In the genomic region with DNA sequence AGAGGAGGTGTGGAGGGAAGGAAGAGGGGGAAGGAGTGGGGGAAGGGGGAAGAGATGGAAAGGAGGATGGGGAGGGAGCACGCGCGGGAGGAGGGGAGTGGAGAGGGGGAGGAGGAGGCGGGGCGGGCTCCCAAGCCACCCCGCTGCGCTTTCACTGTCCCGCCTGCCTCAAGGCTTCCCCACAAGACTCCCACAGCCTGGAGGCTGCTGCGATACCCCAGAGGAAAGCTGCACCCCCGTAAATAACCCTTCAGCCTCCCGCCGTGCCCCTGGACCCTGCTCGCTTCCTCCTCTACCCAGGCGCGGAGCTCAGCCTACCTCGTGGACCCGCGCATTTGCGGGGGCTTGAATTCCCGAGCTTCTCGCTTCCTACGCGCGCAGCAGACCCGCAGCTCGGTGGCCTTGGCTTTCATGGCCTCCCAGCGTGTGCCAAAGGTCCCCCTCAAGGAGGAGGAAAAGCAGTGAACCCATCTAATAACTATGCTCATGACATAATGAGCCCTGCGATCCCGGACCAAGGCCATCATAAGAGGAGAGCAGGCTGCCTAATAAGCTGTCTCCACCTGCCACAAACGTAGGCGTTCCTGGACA, we compare ENCODE assay signal across 8 cellular contexts. TPM values are rescaled to one million over a fixed set of nuclear protein-coding genes. Genes with fewer than 3 reads are reported as not detected.
A peak's percentile ranks its signal among the peaks of the same experiment; 100 is the strongest.
DNase-seq lines count a peak whose midpoint lies in the region; ATAC-seq and TF ChIP-seq lines count a peak whose summit lies in the region.

A gene (minus strand): TSS at position 547 of the 591 bp plus-strand sequence. CDS start 23 bp downstream, at position 524.

- H3K4me3 Mint-ChIP-seq in effector memory CD8-positive, alpha-beta T cell: peak within 1 kb of the TSS; percentile 72 to 89

- peaks cover 19 to 36% of the 10 kb centered on the region in 2 donors for H3K27me3 Mint-ChIP-seq in effector memory CD8-positive, alpha-beta T cell

- no peaks in the 10 kb centered on the region for H3K36me3 Mint-ChIP-seq in effector memory CD8-positive, alpha-beta T cell (ENCODE audit: insufficient read depth)

- H3K36me3 ChIP-seq in lower lobe of right lung (no peaks in the 10 kb centered on the region), stomach smooth muscle (ENCODE audit: control insufficient read depth in 2 of 2, insufficient read depth in 2 of 2, low read length in 2 of 2) (no peaks in the 10 kb centered on the region)

- peak; percentile 46 for ATAC-seq in GM21381 (IDR thresholded peaks at IDR 0.05; ENCODE audit: unreplicated experiment)
- peak; percentile 49 for ATAC-seq in effector memory CD8-positive, alpha-beta T cell (replicated peaks)
- ATAC-seq in lower lobe of right lung: peak; percentile 68 to 78
- ATAC-seq in GM19328 (IDR thresholded peaks at IDR 0.05; ENCODE audit: unreplicated experiment): no peak
- ATAC-seq in HG03045 (IDR thresholded peaks at IDR 0.05; ENCODE audit: unreplicated experiment): no peak

- no peaks in the 10 kb centered on the region for H3K4me1 ChIP-seq in lower lobe of right lung
- H3K4me1 ChIP-seq in stomach smooth muscle (ENCODE audit: control insufficient read depth, insufficient read depth, low read length): peaks cover 7% of the 10 kb centered on the region

- H3K27ac Mint-ChIP-seq in effector memory CD8-positive, alpha-beta T cell: peak within 1 kb of the TSS in 1 of 2 donors; percentile 83

- peaks cover 6 to 15% of the 10 kb centered on the region in 2 donors for H3K4me1 Mint-ChIP-seq in effector memory CD8-positive, alpha-beta T cell (ENCODE audit: low read depth in 2 of 2)

- H3K27ac ChIP-seq in lower lobe of right lung: peak within 1 kb of the TSS; percentile 72
- H3K27ac ChIP-seq in stomach smooth muscle (ENCODE audit: low read length): no peak within 1 kb of the TSS

- peaks cover 10% of the 10 kb centered on the region for H3K27me3 ChIP-seq in lower lobe of right lung (ENCODE audit: low read depth)
- peaks cover 10 to 12% of the 10 kb centered on the region in 2 donors for H3K27me3 ChIP-seq in stomach smooth muscle (ENCODE audit: control insufficient read depth in 1 of 2, insufficient read depth in 2 of 2, low read length in 2 of 2)

- H3K4me3 ChIP-seq in lower lobe of right lung: peak within 1 kb of the TSS; percentile 59
- peak within 1 kb of the TSS; percentile 73 to 76 for H3K4me3 ChIP-seq in stomach smooth muscle (ENCODE audit: low read length in 2 of 2)

- intact Hi-C loops in lower lobe of right lung (cut with DNase I): no loop called here

- H3K9ac ChIP-seq in stomach smooth muscle (ENCODE audit: low read length in 2 of 2): peak within 1 kb of the TSS in 1 of 2 donors; percentile 33

- no peak for TF ChIP-seq CTCF in lower lobe of right lung (IDR thresholded peaks at IDR 0.05)

- H3K9me3 ChIP-seq in lower lobe of right lung: no peaks in the 10 kb centered on the region
- no peaks in the 10 kb centered on the region for H3K9me3 ChIP-seq in stomach smooth muscle (ENCODE audit: control insufficient read depth in 2 of 2, low read length in 2 of 2)

- H3K9me3 Mint-ChIP-seq in effector memory CD8-positive, alpha-beta T cell: no peaks in the 10 kb centered on the region

- DNase-seq in AG08396 (ENCODE audit: low spot score) (peak; percentile 13), T-helper 9 cell (peak; percentile 12), lower lobe of right lung (peak; percentile 59)
- no peak for DNase-seq in effector memory CD8-positive, alpha-beta T cell

RNA-seq across cellular contexts. Expression of the gene that starts here (rescaled TPM):
- total RNA-seq in lower lobe of right lung: 1.2 TPM

Comparison
In these comparisons a context has a peak if more than half of its experiments do, and no peak if none do; other contexts are left out.
1. DNase-seq: peak in AG08396 (single experiment), T-helper 9 cell (single experiment) and lower lobe of right lung (single experiment); none in effector memory CD8-positive, alpha-beta T cell (0 of 3).
2. ATAC-seq: peak in GM21381 (single experiment), effector memory CD8-positive, alpha-beta T cell (single experiment) and lower lobe of right lung (2 of 2); none in GM19328 (single experiment) and HG03045 (single experiment).